In genomic region chr4:116358633-116359222, GRCh38 we compare ENCODE assay signal across 8 cellular contexts.
DNase-seq lines count a peak whose midpoint lies in the region; TF ChIP-seq lines count a peak whose summit lies in the region.

No MANE protein-coding gene starts in this region.

- DNase-seq in 8988T (peak; percentile 9), GM06990 (ENCODE audit: extremely low read depth, insufficient read length) (peak; percentile 10), H4 (ENCODE audit: low spot score) (peak; percentile 89), HuH-7.5 (ENCODE audit: low spot score) (peak; percentile 12), RPMI7951 (ENCODE audit: low read depth) (peak; percentile 80), dedifferentiated amniotic fluid mesenchymal stem cell (ENCODE audit: extremely low spot score) (peak; percentile 78), medulla oblongata (ENCODE audit: extremely low spot score) (peak; percentile 28)
- no peak for DNase-seq in activated CD4-positive, CD25-positive, alpha-beta regulatory T cell (lab: John Stamatoyannopoulos, UW)

- no peaks in the 10 kb centered on the region for H3K36me3 ChIP-seq in GM06990 (ENCODE audit: control insufficient read depth, insufficient read depth, low read length)

- H3K27me3 ChIP-seq in GM06990 (replicated peaks; ENCODE audit: control insufficient read depth, insufficient read depth, low read length), result no peaks in the 10 kb centered on the region

- no peak overlapping the region for H3K4me3 ChIP-seq in GM06990 (replicated peaks; ENCODE audit: low read depth, low read length)

- TF ChIP-seq CTCF in GM06990 (IDR thresholded peaks at IDR 0.05; ENCODE audit: insufficient read depth, low read length, poor library complexity, severe bottlenecking), result peak; percentile 72

Comparison
In these comparisons a context has a peak if more than half of its experiments do, and no peak if none do; other contexts are left out.
1. DNase-seq: peak in 8988T (single experiment), GM06990 (single experiment), H4 (single experiment), HuH-7.5 (single experiment), RPMI7951 (single experiment), dedifferentiated amniotic fluid mesenchymal stem cell (single experiment) and medulla oblongata (single experiment); none in activated CD4-positive, CD25-positive, alpha-beta regulatory T cell (0 of 4).